In the genomic region with DNA sequence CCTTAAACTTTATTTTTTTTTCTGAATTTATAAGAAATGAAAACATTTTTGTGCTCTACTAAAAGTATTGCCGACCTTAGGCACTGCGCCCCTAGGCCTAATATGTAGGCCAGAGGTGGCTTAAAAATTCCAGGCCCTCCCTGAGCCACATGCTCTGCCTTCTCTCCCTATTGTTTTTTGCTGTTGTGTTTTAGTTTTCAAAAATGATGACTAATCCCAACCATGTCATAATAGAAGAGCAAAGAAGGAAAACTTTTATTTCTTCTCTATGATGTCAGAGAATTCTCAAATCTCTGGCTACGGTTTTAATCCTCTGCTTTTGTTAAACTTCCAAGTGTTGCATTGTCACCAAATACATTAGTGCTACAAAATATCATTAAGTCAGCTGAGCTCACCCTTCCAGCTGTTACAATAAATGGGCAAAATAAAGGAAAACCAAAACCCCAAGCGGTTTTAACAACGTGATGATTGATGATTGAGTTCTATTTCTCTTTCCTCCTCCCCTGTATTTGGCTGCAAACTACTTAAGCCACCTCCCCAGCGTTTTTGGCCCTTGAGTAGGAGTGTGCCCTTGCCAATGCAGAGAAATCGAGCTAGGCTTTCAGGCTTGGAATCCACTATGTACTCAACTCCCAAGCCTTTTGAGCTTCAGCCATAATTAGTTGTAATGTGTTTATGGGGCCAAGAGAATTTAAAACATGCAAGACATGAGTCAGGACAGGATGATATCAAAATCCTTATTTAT, we compare ENCODE assay signal across 1 cellular context.
A peak's percentile ranks its signal among the peaks of the same experiment; 100 is the strongest.
TF ChIP-seq lines count a peak whose summit lies in the region.

No MANE protein-coding gene starts in this region.

TF ChIP-seq in HepG2, 621 proteins besides CTCF, POLR2A, EP300 and RAD21:
- TF ChIP-seq CREB1 (IDR thresholded peaks at IDR 0.05) (peak; percentile 44; the same call in 1 of the 2 replicates), CREB1 (CRISPR knock-in tag; IDR thresholded peaks at IDR 0.05) (no peak), MTERF4 (CRISPR knock-in tag; IDR thresholded peaks at IDR 0.05) (no peak), ZNF33B (CRISPR knock-in tag; IDR thresholded peaks at IDR 0.05) (no peak)
TF ChIP-seq in HepG2: peak in this region for 1.
